ENCODE assay signal across 10 cellular contexts in the genomic region with DNA sequence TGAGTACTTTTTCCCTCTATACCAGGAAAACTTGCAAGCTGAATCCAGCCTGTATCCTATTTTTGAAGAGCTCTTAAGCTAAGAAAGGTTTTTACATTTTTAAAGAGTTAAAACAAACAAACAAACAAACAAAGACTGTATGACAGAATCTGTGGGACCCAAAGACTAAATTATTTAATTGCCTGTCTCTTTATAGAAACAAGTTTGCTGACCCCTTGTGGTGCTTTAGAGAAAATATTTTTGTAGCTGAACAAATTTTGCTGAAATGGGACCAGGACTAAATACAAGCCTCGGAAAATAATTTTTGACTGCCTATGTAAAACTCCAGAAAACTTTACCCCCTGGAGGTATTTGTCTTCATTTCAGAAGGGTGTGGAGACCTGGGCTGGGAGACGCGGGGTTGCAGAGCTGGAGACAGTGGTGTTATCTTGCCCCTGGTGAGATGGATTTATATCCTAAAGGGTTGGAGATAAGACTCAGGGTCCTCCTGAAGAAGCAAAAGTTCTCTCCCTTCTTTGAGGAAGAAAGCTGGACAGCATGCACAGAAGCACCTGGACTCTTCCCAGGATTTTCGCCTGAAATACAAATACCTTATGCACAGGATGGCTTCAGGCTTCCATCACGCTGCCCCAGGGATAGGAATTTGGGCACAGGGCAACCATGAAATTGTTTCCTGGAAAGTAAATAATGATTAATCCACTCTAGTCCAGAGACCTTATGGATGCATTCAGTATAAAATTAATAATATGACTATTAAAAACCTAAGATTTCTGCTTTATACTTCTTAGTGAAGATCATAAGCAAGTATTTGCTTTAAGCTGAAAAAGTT. TPM values are rescaled to one million over a fixed set of nuclear protein-coding genes. Genes with fewer than 3 reads are reported as not detected.
DNase-seq lines count a peak whose midpoint lies in the region; ATAC-seq and TF ChIP-seq lines count a peak whose summit lies in the region.
"Had no signal": no experiment of that assay in that cellular context is flagged by ENCODE, and none has a peak within 500 bp of the region (broad histone marks: within the 10 kb centered on the region; RNA-seq: fewer than 3 reads in every experiment).

No MANE protein-coding gene starts in this region.

- no peak overlapping the region for H2BK12ac ChIP-seq in H9 (ENCODE audit: insufficient read length, low read depth, low read length)

- H3K79me2 ChIP-seq in H9 (ENCODE audit: insufficient read depth, low read length) (no peaks in the 10 kb centered on the region), mesendoderm (ENCODE audit: control insufficient read depth, insufficient read depth, low read length) (no peaks in the 10 kb centered on the region)

- H4K8ac ChIP-seq in H9 (replicated peaks; ENCODE audit: insufficient read length, low read depth, low read length) (no peak overlapping the region), mesendoderm (ENCODE audit: low read depth, low read length) (no peak overlapping the region)

- H3K27ac Mint-ChIP-seq in H9: no peak overlapping the region
- H3K27ac Mint-ChIP-seq: dendritic cell treated with granulocyte-macrophage colony-stimulating factor and Interleukin-4, amounts not matched to agents 40 ng/mL and 50 ng/mL, for 4 days; stimulated activated naive CD8-positive, alpha-beta T cell treated with anti-CD3 and anti-CD28 coated beads, Interleukin-15, Interleukin-2, amounts not matched to agents 100 ng/mL and 50 ng/mL, for 24 hours had no signal

- H3K9ac ChIP-seq in H9 (ENCODE audit: extremely low read depth, insufficient read length, low read length): no peak overlapping the region
- no peak overlapping the region for H3K9ac ChIP-seq in mesendoderm (ENCODE audit: low read length)

- no peaks in the 10 kb centered on the region for H3K27me3 Mint-ChIP-seq in H9 (ENCODE audit: low read depth)
- H3K27me3 Mint-ChIP-seq: stimulated activated naive CD8-positive, alpha-beta T cell treated with anti-CD3 and anti-CD28 coated beads, Interleukin-15, Interleukin-2, amounts not matched to agents 100 ng/mL and 50 ng/mL, for 24 hours had no signal

- no peak overlapping the region for H3K23ac ChIP-seq in H9 (ENCODE audit: insufficient read length, low read depth, low read length)
- H3K23ac ChIP-seq in mesendoderm (ENCODE audit: low read length): no peak overlapping the region

- H3K4me3 Mint-ChIP-seq in H9: no peak overlapping the region
- H3K4me3 Mint-ChIP-seq: dendritic cell treated with granulocyte-macrophage colony-stimulating factor and Interleukin-4, amounts not matched to agents 40 ng/mL and 50 ng/mL, for 4 days; stimulated activated naive CD8-positive, alpha-beta T cell treated with anti-CD3 and anti-CD28 coated beads, Interleukin-15, Interleukin-2, amounts not matched to agents 100 ng/mL and 50 ng/mL, for 24 hours had no signal

- H3K18ac ChIP-seq in H9 (ENCODE audit: insufficient read length, low read depth, low read length) (no peak overlapping the region), mesendoderm (ENCODE audit: low read length) (no peak overlapping the region)

- H2BK120ac ChIP-seq in H9 (ENCODE audit: low read depth, low read length, poor library complexity, severe bottlenecking) (no peak overlapping the region), mesendoderm (ENCODE audit: low read depth, low read length) (no peak overlapping the region)

- no peak overlapping the region for H2BK15ac ChIP-seq in H9 (ENCODE audit: low read depth, low read length)
- no peak overlapping the region for H2BK15ac ChIP-seq in mesendoderm (replicated peaks; ENCODE audit: low read depth)

- H3K27me3 ChIP-seq in H9 (ENCODE audit: insufficient read depth, low read length) (no peaks in the 10 kb centered on the region), mesendoderm (ENCODE audit: insufficient read depth, low read length, poor library complexity) (no peaks in the 10 kb centered on the region)

- no peak overlapping the region for H3K4ac ChIP-seq in H9 (ENCODE audit: low read depth, low read length)
- no peak overlapping the region for H3K4ac ChIP-seq in mesendoderm (ENCODE audit: low read depth, low read length)

- DNase-seq in AG09319 (ENCODE audit: extremely low read depth, low read depth) (peak; percentile 22), H9 (no peak), NCI-H69 (lab: John Stamatoyannopoulos, UW) (peak; percentile 76), mesendoderm (peak; percentile 48)
- peak; percentile 7 for DNase-seq in central memory CD4-positive, alpha-beta T cell
- DNase-seq in activated CD4-positive, alpha-beta T cell treated with anti-CD3 and anti-CD28 coated beads, Interleukin-2, amount 50 U/mL, for 48 hours: no peak

- no peak overlapping the region for H2BK20ac ChIP-seq in H9 (ENCODE audit: low read depth, low read length, poor library complexity, severe bottlenecking)

- H3T11ph ChIP-seq in H9 (ENCODE audit: low read length): no peak overlapping the region

- H3K56ac ChIP-seq in H9 (ENCODE audit: insufficient read length, low read depth, low read length) (no peak overlapping the region), mesendoderm (ENCODE audit: low read length) (no peak overlapping the region)

- no peak overlapping the region for H2AFZ ChIP-seq in H9 (ENCODE audit: low read length)

- H3K27ac ChIP-seq in H9 (ENCODE audit: insufficient read length, low read depth, low read length): no peak overlapping the region
- H3K27ac ChIP-seq in mesendoderm (ENCODE audit: low read depth, low read length): no peak overlapping the region

- ATAC-seq in GM21515 (IDR thresholded peaks at IDR 0.05; ENCODE audit: unreplicated experiment) (no peak), HG02840 (IDR thresholded peaks at IDR 0.05; ENCODE audit: low FRiP score, unreplicated experiment) (no peak)

- H2BK5ac ChIP-seq in H9 (ENCODE audit: insufficient read length, low read length): no peak overlapping the region
- no peak overlapping the region for H2BK5ac ChIP-seq in mesendoderm (ENCODE audit: low read length)

- H3K79me1 ChIP-seq in H9 (ENCODE audit: insufficient read depth, low read depth, low read length, poor library complexity, severe bottlenecking): no peaks in the 10 kb centered on the region
- H3K79me1 ChIP-seq in mesendoderm (ENCODE audit: low read length): no peaks in the 10 kb centered on the region

- H3K14ac ChIP-seq in H9 (ENCODE audit: insufficient read depth, low read length): no peak overlapping the region

- H3K9me3 Mint-ChIP-seq in H9: no peaks in the 10 kb centered on the region
- H3K9me3 Mint-ChIP-seq: dendritic cell treated with granulocyte-macrophage colony-stimulating factor and Interleukin-4, amounts not matched to agents 40 ng/mL and 50 ng/mL, for 4 days; stimulated activated naive CD8-positive, alpha-beta T cell treated with anti-CD3 and anti-CD28 coated beads, Interleukin-15, Interleukin-2, amounts not matched to agents 100 ng/mL and 50 ng/mL, for 24 hours had no signal

- no peaks in the 10 kb centered on the region for H3K4me1 Mint-ChIP-seq in H9

- TF ChIP-seq CTCF in AG09319 (IDR thresholded peaks at IDR 0.05; ENCODE audit: low read depth, low read length) (peak; percentile 50), H9 (conservative IDR thresholded peaks at IDR 0.05) (peak; percentile 77)

- H4K5ac ChIP-seq in H9 (ENCODE audit: insufficient read length, low read depth, low read length) (no peak overlapping the region), mesendoderm (ENCODE audit: low read length) (no peak overlapping the region)

- H3K4me2 ChIP-seq in H9 (ENCODE audit: insufficient read depth, insufficient read length, low read length) (no peak overlapping the region), mesendoderm (ENCODE audit: low read length) (no peak overlapping the region)

- H2AK5ac ChIP-seq in H9 (ENCODE audit: insufficient read length, low read length): no peak overlapping the region
- no peak overlapping the region for H2AK5ac ChIP-seq in mesendoderm (ENCODE audit: low read length)

- no peaks in the 10 kb centered on the region for H3K9me3 ChIP-seq in H9 (ENCODE audit: control insufficient read depth, low read depth, low read length)

- no peak overlapping the region for H3K4me3 ChIP-seq in mesendoderm (ENCODE audit: low read length)

- no peak overlapping the region for H4K91ac ChIP-seq in H9 (ENCODE audit: insufficient read length, low read depth, low read length)

- H4K20me1 ChIP-seq in H9 (ENCODE audit: control insufficient read depth, insufficient read depth, insufficient read length): no peaks in the 10 kb centered on the region

- H3K36me3 ChIP-seq in mesendoderm (ENCODE audit: control insufficient read depth, insufficient read depth, low read length): no peaks in the 10 kb centered on the region

- no peaks in the 10 kb centered on the region for H3K23me2 ChIP-seq in H9 (ENCODE audit: insufficient read length, low read depth, low read length, poor library complexity, severe bottlenecking)

- H3K36me3 Mint-ChIP-seq in H9 (ENCODE audit: insufficient read depth in 1 of 3, low read depth in 3 of 3): no peaks in the 10 kb centered on the region

- H3K4me1 ChIP-seq in H9 (ENCODE audit: insufficient read depth, low read length) (no peaks in the 10 kb centered on the region), mesendoderm (ENCODE audit: control insufficient read depth, low read depth, low read length) (no peaks in the 10 kb centered on the region)

- WGBS in H9 (ENCODE audit: extremely low coverage, insufficient read length, low lambda C conversion rate): no CpG with 5 or more reads among the region's 5 CpGs
- WGBS in mesendoderm (ENCODE audit: extremely low coverage, insufficient coverage, low lambda C conversion rate): no CpG with 5 or more reads among the region's 5 CpGs

RNA-seq across cellular contexts. Expression of a gene that starts 54.3 kb away (rescaled TPM):
- total RNA-seq in H9 (2021): 38.0 and 39.5 TPM in 2 replicates
- 18.9 TPM for polyA plus RNA-seq in mesendoderm (2013, experiment 1 of 2)
- 19.9 TPM for polyA plus RNA-seq in mesendoderm (2013, experiment 2 of 2)

Comparison
In these comparisons a context has a peak if more than half of its experiments do, and no peak if none do; other contexts are left out.
1. DNase-seq: peak in AG09319 (single experiment), NCI-H69 (single experiment), central memory CD4-positive, alpha-beta T cell (single experiment) and mesendoderm (single experiment); none in H9 (single experiment) and activated CD4-positive, alpha-beta T cell treated with anti-CD3 and anti-CD28 coated beads, Interleukin-2, amount 50 U/mL, for 48 hours (0 of 2).